1 cellular context compared by ENCODE assay signal in the genomic region with DNA sequence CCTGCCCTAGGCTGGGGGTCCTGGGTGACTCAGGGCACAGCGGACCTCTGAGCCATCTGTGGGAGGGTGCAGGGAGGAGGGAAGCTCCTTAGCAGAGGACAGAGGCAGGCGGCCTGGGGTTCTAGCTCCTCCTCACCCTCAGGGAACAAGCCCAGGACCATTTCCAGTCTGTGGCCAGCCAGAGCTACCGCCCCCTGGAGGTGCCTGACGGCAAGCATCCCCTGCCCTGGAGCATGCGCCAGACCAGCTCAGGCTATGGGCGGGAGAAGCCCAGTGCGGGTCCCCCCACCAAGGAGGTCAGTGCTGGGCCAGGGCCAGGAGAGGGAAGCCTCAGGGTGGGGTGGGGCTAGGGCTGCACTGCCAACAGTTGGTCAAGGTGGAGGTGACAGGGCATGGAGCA.
TF ChIP-seq lines count a peak whose summit lies in the region.

No MANE protein-coding gene starts in this region.

TF ChIP-seq in HCT116, 20 proteins besides CTCF, POLR2A, EP300 and RAD21 (continued from another document):
- no peak for TF ChIP-seq EGR1 (IDR thresholded peaks at IDR 0.05; ENCODE audit: low read depth)
